1 cellular context compared by ENCODE assay signal in genomic region chr6:37314803-37315515, GRCh38.
TF ChIP-seq lines count a peak whose summit lies in the region.

No MANE protein-coding gene starts in this region.

TF ChIP-seq in K562, 482 proteins besides CTCF, POLR2A, EP300 and RAD21 (continued from another document and continues in another):
- TF ChIP-seq NR2C1 (IDR thresholded peaks at IDR 0.05), result peak; percentile 73; the same call in 1 of the 2 replicates
- TF ChIP-seq NR2C1 (tag; IDR thresholded peaks at IDR 0.05), result peak; percentile 78
- TF ChIP-seq ELF4 (CRISPR knock-in tag; IDR thresholded peaks at IDR 0.05), result peak; percentile 87; the same call in 1 of the 2 replicates
- peak; percentile 94 for TF ChIP-seq BCOR (IDR thresholded peaks at IDR 0.05)
- TF ChIP-seq MTA1 (IDR thresholded peaks at IDR 0.05; ENCODE audit: borderline replicate concordance), result peak; percentile 94
- TF ChIP-seq LEF1 (IDR thresholded peaks at IDR 0.05), result peak; percentile 100
- TF ChIP-seq BMI1 (IDR thresholded peaks at IDR 0.05; ENCODE audit: low read length), result 0 out of 2 replicates have a peak, but pooled peaks have one; percentile 1
- TF ChIP-seq HDAC6 (IDR thresholded peaks at IDR 0.05; ENCODE audit: low read depth, low read length), result no peak
- no peak for TF ChIP-seq HOXB6 (CRISPR knock-in tag; IDR thresholded peaks at IDR 0.05; ENCODE audit: borderline replicate concordance)
- TF ChIP-seq HLTF (IDR thresholded peaks at IDR 0.05), result peak; percentile 96
- 0 out of 2 replicates have a peak, but pooled peaks have one; percentile 74 for TF ChIP-seq ZNF431 (CRISPR knock-in tag; IDR thresholded peaks at IDR 0.05)
- no peak for TF ChIP-seq FOXP1 (CRISPR knock-in tag; IDR thresholded peaks at IDR 0.05)
- TF ChIP-seq ZNF785 (CRISPR knock-in tag; IDR thresholded peaks at IDR 0.05), result no peak
- TF ChIP-seq USF2 (CRISPR knock-in tag; IDR thresholded peaks at IDR 0.05), result peak; percentile 76
- TF ChIP-seq TAF15 (IDR thresholded peaks at IDR 0.05; ENCODE audit: low read depth, low read length), result no peak
- no peak for TF ChIP-seq NFIX (CRISPR knock-in tag; IDR thresholded peaks at IDR 0.05; ENCODE audit: low read depth)
- TF ChIP-seq DEAF1 (CRISPR knock-in tag; IDR thresholded peaks at IDR 0.05), result peak; percentile 97
- TF ChIP-seq ZNF384 (IDR thresholded peaks at IDR 0.05; ENCODE audit: low read depth, low read length), result peak; percentile 100
- peak; percentile 76 for TF ChIP-seq VEZF1 (CRISPR knock-in tag; IDR thresholded peaks at IDR 0.05)
- no peak for TF ChIP-seq ZNF398 (CRISPR knock-in tag; IDR thresholded peaks at IDR 0.05)
- TF ChIP-seq ZC3H4 (CRISPR knock-in tag; IDR thresholded peaks at IDR 0.05; ENCODE audit: borderline replicate concordance), result no peak
- TF ChIP-seq MAFK (IDR thresholded peaks at IDR 0.05; ENCODE audit: low read length), result peak; percentile 56; the same call in 1 of the 2 replicates
- no peak for TF ChIP-seq ZSCAN29 (IDR thresholded peaks at IDR 0.05)
- TF ChIP-seq RFX7 (CRISPR knock-in tag; IDR thresholded peaks at IDR 0.05), result no peak
- no peak for TF ChIP-seq HDAC8 (tag; IDR thresholded peaks at IDR 0.05)
- peak; percentile 77; the same call in 1 of the 2 replicates for TF ChIP-seq ELF2 (CRISPR knock-in tag; IDR thresholded peaks at IDR 0.05)
- TF ChIP-seq RBM34 (IDR thresholded peaks at IDR 0.05; ENCODE audit: borderline replicate concordance, insufficient read depth, low read length), result no peak
- TF ChIP-seq ZNF707 (CRISPR knock-in tag; conservative IDR thresholded peaks at IDR 0.05), result no peak
- TF ChIP-seq ZNF134 (CRISPR knock-in tag; conservative IDR thresholded peaks at IDR 0.05), result no peak
- TF ChIP-seq ZNF3 (CRISPR knock-in tag; IDR thresholded peaks at IDR 0.05), result no peak
- peak; percentile 83 for TF ChIP-seq CREM (IDR thresholded peaks at IDR 0.05; ENCODE audit: low read depth)
- no peak for TF ChIP-seq CBX2 (IDR thresholded peaks at IDR 0.05; ENCODE audit: insufficient read depth, low read length, poor library complexity, severe bottlenecking)
- TF ChIP-seq CSDE1 (IDR thresholded peaks at IDR 0.05), result 0 out of 4 replicates have a peak, but pooled peaks of 1 of the 2 experiments have one; percentile 19
- TF ChIP-seq ZKSCAN3 (CRISPR knock-in tag; IDR thresholded peaks at IDR 0.05), result no peak
- peak; percentile 98 for TF ChIP-seq CBFA2T3 (IDR thresholded peaks at IDR 0.05)
- TF ChIP-seq ARID2 (IDR thresholded peaks at IDR 0.05), result peak; percentile 78
- no peak for TF ChIP-seq ZNF764 (CRISPR knock-in tag; IDR thresholded peaks at IDR 0.05; ENCODE audit: low read depth)
- TF ChIP-seq NFRKB (IDR thresholded peaks at IDR 0.05; ENCODE audit: low read depth), result no peak
- TF ChIP-seq NCOA6 (IDR thresholded peaks at IDR 0.05), result no peak; the same call in 1 of the 2 replicates
- peak; percentile 49; the same call in 1 of the 2 replicates for TF ChIP-seq ZBTB17 (CRISPR knock-in tag; IDR thresholded peaks at IDR 0.05)
- peak; percentile 90 for TF ChIP-seq TRIM28 (IDR thresholded peaks at IDR 0.05)
- TF ChIP-seq PCBP1 (IDR thresholded peaks at IDR 0.05; ENCODE audit: low read depth, low read length, poor library complexity, severe bottlenecking), result no peak
- TF ChIP-seq HDAC1 (IDR thresholded peaks at IDR 0.05), result peak in 1 of 2 experiments; percentile 98; a peak in 2 of 4 replicates
- TF ChIP-seq FOXA3 (CRISPR knock-in tag; conservative IDR thresholded peaks at IDR 0.05 in 1 of 2, IDR thresholded peaks at IDR 0.05 in 1 of 2), result peak in 1 of 2 experiments; percentile 81; a peak in 2 of 4 replicates
- no peak for TF ChIP-seq TCF15 (CRISPR knock-in tag; IDR thresholded peaks at IDR 0.05)
- TF ChIP-seq CHCHD3 (CRISPR knock-in tag; IDR thresholded peaks at IDR 0.05), result no peak
- TF ChIP-seq RBBP5 (IDR thresholded peaks at IDR 0.05; ENCODE audit: borderline replicate concordance, insufficient read depth, low read length, poor library complexity, severe bottlenecking), result no peak
- peak; percentile 91 for TF ChIP-seq USF1 (CRISPR knock-in tag; IDR thresholded peaks at IDR 0.05)
- TF ChIP-seq CC2D1A (IDR thresholded peaks at IDR 0.05), result peak; percentile 96
- peak; percentile 83 to 85; a peak in 2 of 4 replicates for TF ChIP-seq ETV6 (IDR thresholded peaks at IDR 0.05; ENCODE audit: borderline replicate concordance in 1 of 2, low read depth in 2 of 2, low read length in 1 of 2)
- TF ChIP-seq ETV6 (CRISPR knock-in tag; IDR thresholded peaks at IDR 0.05; ENCODE audit: borderline replicate concordance), result no peak
- TF ChIP-seq ZNF165 (CRISPR knock-in tag; IDR thresholded peaks at IDR 0.05; ENCODE audit: borderline replicate concordance), result no peak
- no peak for TF ChIP-seq CEBPB (tag; IDR thresholded peaks at IDR 0.05)
- peak; percentile 92 to 99 for TF ChIP-seq RCOR1 (IDR thresholded peaks at IDR 0.05; ENCODE audit: borderline replicate concordance in 1 of 2, low read depth in 2 of 2, low read length in 2 of 2)
- TF ChIP-seq ZNF408 (CRISPR knock-in tag; IDR thresholded peaks at IDR 0.05; ENCODE audit: low read depth), result no peak
- peak; percentile 61; the same call in 1 of the 2 replicates for TF ChIP-seq TSHZ1 (CRISPR knock-in tag; IDR thresholded peaks at IDR 0.05)
- no peak for TF ChIP-seq ATF2 (CRISPR knock-in tag; IDR thresholded peaks at IDR 0.05)
- TF ChIP-seq CCAR2 (IDR thresholded peaks at IDR 0.05; ENCODE audit: low read depth, low read length), result 0 out of 2 replicates have a peak, but pooled peaks have one; percentile 71
- TF ChIP-seq ZNF41 (CRISPR knock-in tag; conservative IDR thresholded peaks at IDR 0.05), result peak; percentile 72; the same call in 1 of the 2 replicates
- TF ChIP-seq HCFC1 (IDR thresholded peaks at IDR 0.05; ENCODE audit: low read depth, low read length), result peak; percentile 60
- TF ChIP-seq ZNF76 (CRISPR knock-in tag; IDR thresholded peaks at IDR 0.05; ENCODE audit: borderline replicate concordance), result no peak
- TF ChIP-seq ZNF583 (CRISPR knock-in tag; IDR thresholded peaks at IDR 0.05), result peak; percentile 83
- TF ChIP-seq CTBP1 (IDR thresholded peaks at IDR 0.05; ENCODE audit: borderline replicate concordance), result peak; percentile 97
- no peak for TF ChIP-seq ETS2 (tag; IDR thresholded peaks at IDR 0.05; ENCODE audit: borderline replicate concordance, poor library complexity, severe bottlenecking)
- 0 out of 2 replicates have a peak, but pooled peaks have one; percentile 77 for TF ChIP-seq TCFL5 (CRISPR knock-in tag; conservative IDR thresholded peaks at IDR 0.05)
- no peak for TF ChIP-seq RNF219 (CRISPR knock-in tag; IDR thresholded peaks at IDR 0.05)
- TF ChIP-seq HDAC2 (IDR thresholded peaks at IDR 0.05), result peak; percentile 97
